ENCODE assay signal across 14 cellular contexts in the genomic region with DNA sequence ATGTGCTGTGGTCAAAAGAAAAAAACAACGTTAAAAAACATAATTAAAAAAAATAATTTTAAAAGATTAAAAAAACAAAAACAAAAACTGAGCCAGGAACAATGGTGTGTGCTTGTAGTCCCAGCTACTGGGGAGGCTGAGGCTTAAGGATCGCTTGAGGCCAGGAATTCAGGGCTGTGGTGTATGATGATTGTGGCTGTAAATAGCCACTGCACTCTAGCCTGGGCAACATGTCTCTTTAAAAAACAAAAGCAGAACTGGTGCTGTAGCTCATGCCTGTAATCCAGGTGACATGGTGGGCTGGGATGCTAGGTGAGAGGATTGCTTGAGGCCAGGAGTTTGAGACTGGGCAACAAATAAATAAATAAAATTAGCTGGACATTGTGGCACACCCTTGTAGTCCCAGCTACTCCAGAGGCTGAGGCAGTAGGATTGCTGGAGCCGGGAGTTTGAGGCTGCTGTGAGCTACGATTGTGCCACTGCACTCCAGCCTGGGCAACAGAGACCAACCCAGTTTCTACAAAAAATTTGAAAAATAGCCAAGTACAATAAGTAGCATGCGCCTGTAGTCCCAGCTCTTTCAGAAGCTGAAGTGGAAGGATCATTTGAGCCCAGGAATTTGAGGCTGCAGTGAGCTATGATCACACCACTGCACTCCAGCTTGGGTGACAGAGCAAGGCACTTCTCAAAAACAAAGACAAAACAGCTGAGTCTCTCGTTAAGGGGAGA. TPM values are rescaled to one million over a fixed set of nuclear protein-coding genes. Genes with fewer than 3 reads are reported as not detected.
DNase-seq lines count a peak whose midpoint lies in the region; ATAC-seq and TF ChIP-seq lines count a peak whose summit lies in the region.
"Had no signal": no experiment of that assay in that cellular context is flagged by ENCODE, and none has a peak within 500 bp of the region (broad histone marks: within the 10 kb centered on the region; RNA-seq: fewer than 3 reads in every experiment).

No MANE protein-coding gene starts in this region.

- CTCF ChIA-PET in activated B cell treated with CpG ODN at 0.5 μM for 24 hours (lab: Charles Lee) = interaction anchor here (0.8 kb wide), 1 partner anchor 9 kb away, joined by 4 read pairs; no protein-coding TSS in a partner anchor

- H3K4me1 Mint-ChIP-seq in activated B cell treated with CpG ODN at 0.5 μM for 24 hours (peaks cover 64% of the 10 kb centered on the region), type B pancreatic cell (ENCODE audit: unreplicated experiment) (no peaks in the 10 kb centered on the region)

- DNase-seq in G401 (ENCODE audit: low spot score) (peak; percentile 15), activated B cell treated with CpG ODN at 0.5 μM for 24 hours (no peak), heart right ventricle (no peak), psoas muscle (no peak), type B pancreatic cell (ENCODE audit: extremely low spot score, unreplicated experiment) (no peak), SKM-1 treated with dmso at 0.1 percent for 144 hours (lab: John Stamatoyannopoulos, UW; ENCODE audit: unreplicated experiment) (no peak)
- no peak for DNase-seq in central memory CD4-positive, alpha-beta T cell
- DNase-seq: activated naive CD8-positive, alpha-beta T cell treated with anti-CD3 and anti-CD28 coated beads, Interleukin-2, amount 10 ng/mL, durations not matched to agents 7 days and 5 days; HCEC 1CT; NCI-H1105 treated with DMSO at 0.1 percent for 48 hours; Peyer's patch; stimulated activated naive CD4-positive, alpha-beta T cell treated with Interleukin-2 at 50 U/mL for 16 hours had no signal

- H3K27ac Mint-ChIP-seq in activated B cell treated with CpG ODN at 0.5 μM for 24 hours (peak overlapping the region; percentile 56), type B pancreatic cell (no peak overlapping the region)
- H3K27ac Mint-ChIP-seq: activated naive CD8-positive, alpha-beta T cell treated with anti-CD3 and anti-CD28 coated beads, Interleukin-2, amount 10 ng/mL, durations not matched to agents 7 days and 5 days had no signal

- TF ChIP-seq CTCF in activated B cell treated with CpG ODN at 0.5 μM for 24 hours (IDR thresholded peaks at IDR 0.05) (no peak), heart right ventricle (IDR thresholded peaks at IDR 0.05) (no peak), psoas muscle (IDR thresholded peaks at IDR 0.05) (no peak), type B pancreatic cell (conservative IDR thresholded peaks at IDR 0.05) (no peak)

- intact Hi-C loops in activated B cell treated with CpG ODN at 0.5 μM for 24 hours (cut with micrococcal nuclease) = no loop called here
- intact Hi-C loops in heart right ventricle (cut with DNase I) = no loop called here
- intact Hi-C loops in psoas muscle (cut with DNase I) = no loop called here

- peaks cover 49% of the 10 kb centered on the region for H3K36me3 Mint-ChIP-seq in activated B cell treated with CpG ODN at 0.5 μM for 24 hours (ENCODE audit: low read depth)
- peaks cover 10% of the 10 kb centered on the region for H3K36me3 Mint-ChIP-seq in type B pancreatic cell

- peaks cover 0 to 9% (median 0%) of the 10 kb centered on the region in 11 donors for H3K9me3 ChIP-seq in heart right ventricle
- no peaks in the 10 kb centered on the region for H3K9me3 ChIP-seq in psoas muscle
- H3K9me3 ChIP-seq: Peyer's patch had no signal

- H3K4me1 ChIP-seq in heart right ventricle (peaks cover 0 to 45% (median 21%) of the 10 kb centered on the region in 9 donors), psoas muscle (peaks cover 51% of the 10 kb centered on the region)

- H3K27me3 ChIP-seq in heart right ventricle = no peaks in the 10 kb centered on the region
- no peaks in the 10 kb centered on the region for H3K27me3 ChIP-seq in psoas muscle (ENCODE audit: insufficient read depth in 3 of 3, low read length in 2 of 3)
- H3K27me3 ChIP-seq: Peyer's patch had no signal

- in situ Hi-C loops in G401 (cut with HindIII; ENCODE audit: low sequenced_read_pairs) = no loop called here

- H3K4me3 ChIP-seq in heart right ventricle (no peak overlapping the region), psoas muscle (peak overlapping the region; percentile 9)
- H3K4me3 ChIP-seq: Peyer's patch had no signal

- H3K36me3 ChIP-seq in heart right ventricle (peaks cover 0 to 23% (median 0%) of the 10 kb centered on the region in 9 donors), psoas muscle (ENCODE audit: insufficient read depth in 1 of 2, low read depth in 1 of 2) (peaks cover 0 to 13% of the 10 kb centered on the region in 2 donors)

- H3K27me3 Mint-ChIP-seq in activated B cell treated with CpG ODN at 0.5 μM for 24 hours (no peaks in the 10 kb centered on the region), type B pancreatic cell (no peaks in the 10 kb centered on the region)
- H3K27me3 Mint-ChIP-seq: activated naive CD8-positive, alpha-beta T cell treated with anti-CD3 and anti-CD28 coated beads, Interleukin-2, amount 10 ng/mL, durations not matched to agents 7 days and 5 days had no signal

- H3K4me3 Mint-ChIP-seq in activated B cell treated with CpG ODN at 0.5 μM for 24 hours (no peak overlapping the region), type B pancreatic cell (no peak overlapping the region)
- H3K4me3 Mint-ChIP-seq: activated naive CD8-positive, alpha-beta T cell treated with anti-CD3 and anti-CD28 coated beads, Interleukin-2, amount 10 ng/mL, durations not matched to agents 7 days and 5 days had no signal

- no peaks in the 10 kb centered on the region for H3K9me3 Mint-ChIP-seq in activated B cell treated with CpG ODN at 0.5 μM for 24 hours
- no peaks in the 10 kb centered on the region for H3K9me3 Mint-ChIP-seq in type B pancreatic cell
- H3K9me3 Mint-ChIP-seq: activated naive CD8-positive, alpha-beta T cell treated with anti-CD3 and anti-CD28 coated beads, Interleukin-2, amount 10 ng/mL, durations not matched to agents 7 days and 5 days had no signal

- H3K27ac ChIP-seq in heart right ventricle (peak overlapping the region in 6 of 10 donors; percentile 5 to 67 (median 36)), psoas muscle (peak overlapping the region; percentile 78)
- H3K27ac ChIP-seq: epithelial cell of prostate, Peyer's patch had no signal

- ATAC-seq in activated B cell treated with CpG ODN at 0.5 μM for 24 hours (ENCODE audit: low read depth) (no peak), heart right ventricle (peak in 7 of 8 donors; percentile 12 to 65 (median 47)), psoas muscle (peak; percentile 67 to 82 (median 70)), GM21576 (IDR thresholded peaks at IDR 0.05; ENCODE audit: unreplicated experiment) (no peak)

- WGBS in heart right ventricle, 2 donors = 54 to 55% methylated on average over 6 of the region's 6 CpGs
- 40 to 48% (median 41%) methylated on average over 6 of the region's 6 CpGs for WGBS in psoas muscle, 3 donors

- POLR2A ChIA-PET in activated B cell treated with CpG ODN at 0.5 μM for 24 hours (lab: Charles Lee) = interaction anchor here (1.0 kb wide), 1 partner anchor 9 kb away, joined by 5 read pairs; no protein-coding TSS in a partner anchor

RNA-seq across cellular contexts. Expression of gene NFATC3, which starts 43.6 kb away (rescaled TPM):
- 16.3 and 26.9 TPM in 2 replicates for total RNA-seq in G401 (2014; rRNA removed; shearing (Covaris generic))
- total RNA-seq in activated B cell treated with CpG ODN at 0.5 μM for 24 hours (64.8 and 72.0 TPM in 2 replicates), heart right ventricle (10 to 100 TPM; 19.8 to 32.9 (median 25.1) TPM), psoas muscle (10 to 100 TPM; 40.8 to 53.5 (median 44.0) TPM), type B pancreatic cell (ENCODE audit: low replicate concordance) (37.5 and 55.5 TPM in 2 replicates)
- polyA plus RNA-seq in heart right ventricle (1 to 10 TPM; 6.3 to 9.2 TPM), psoas muscle (10 to 100 TPM in 2 of 3 donors, 1 to 10 TPM in 1; 9.8 to 43.1 (median 17.3) TPM)

Comparison
In these comparisons a context has a peak if more than half of its experiments do, and no peak if none do; other contexts are left out.
1. ATAC-seq: peak in heart right ventricle (7 of 8) and psoas muscle (4 of 4); none in activated B cell treated with CpG ODN at 0.5 μM for 24 hours (single experiment) and GM21576 (single experiment).